In genomic region chr12:46153267-46153872, GRCh38 we compare ENCODE assay signal across 8 cellular contexts.
DNase-seq lines count a peak whose midpoint lies in the region; ATAC-seq and TF ChIP-seq lines count a peak whose summit lies in the region.

No MANE protein-coding gene starts in this region.

- TF ChIP-seq EP300 in SK-N-SH (IDR thresholded peaks at IDR 0.05; ENCODE audit: borderline replicate concordance in 1 of 2, low read depth in 1 of 2, low read length in 1 of 2) = no peak

- H3K4me3 ChIP-seq in BE2C (ENCODE audit: low read depth, low read length) = no peak overlapping the region
- peak overlapping the region in 1 of 2 experiments; percentile 41; a peak in 1 of 4 replicates for H3K4me3 ChIP-seq in SK-N-SH (ENCODE audit: low read depth in 2 of 2, low read length in 1 of 2)

- no peaks in the 10 kb centered on the region for H3K9me3 ChIP-seq in BE2C
- H3K9me3 ChIP-seq in SK-N-SH = peaks cover 6% of the 10 kb centered on the region; the same call in 1 of the 2 replicates

- H2AFZ ChIP-seq in SK-N-SH (ENCODE audit: low read depth) = peak overlapping the region; percentile 69; the same call in 1 of the 2 replicates

- no peaks in the 10 kb centered on the region for H3K79me2 ChIP-seq in SK-N-SH (ENCODE audit: insufficient read depth)

- H3K4me2 ChIP-seq in SK-N-SH = peak overlapping the region; percentile 66

- peak overlapping the region; percentile 42; the same call in 1 of the 2 replicates for H3K9ac ChIP-seq in SK-N-SH

- no peaks in the 10 kb centered on the region for H3K9me2 ChIP-seq in SK-N-SH

- peak overlapping the region; percentile 85 to 86; a peak in 3 of 4 replicates for H3K27ac ChIP-seq in SK-N-SH (ENCODE audit: low read depth in 2 of 2, low read length in 1 of 2)
- no peak overlapping the region for H3K27ac ChIP-seq in foreskin keratinocyte

- DNase-seq in BE2C (no peak), H4 (ENCODE audit: low spot score) (peak; percentile 42), SK-N-SH (peak; percentile 20), foreskin keratinocyte (no peak), superior temporal gyrus (ENCODE audit: extremely low spot score) (peak; percentile 77), retina (no peak)

- TF ChIP-seq CTCF in BE2C (IDR thresholded peaks at IDR 0.05; ENCODE audit: low read depth, low read length) (peak; percentile 74), SK-N-SH (IDR thresholded peaks at IDR 0.05) (peak; percentile 91), foreskin keratinocyte (conservative IDR thresholded peaks at IDR 0.05) (peak; percentile 76)

- TF ChIP-seq RAD21 in SK-N-SH (IDR thresholded peaks at IDR 0.05; ENCODE audit: low read length) = peak; percentile 79

- no peaks in the 10 kb centered on the region for H3K36me3 ChIP-seq in BE2C
- no peaks in the 10 kb centered on the region for H3K36me3 ChIP-seq in SK-N-SH (replicated peaks in 1 of 2; ENCODE audit: control insufficient read depth in 1 of 2, insufficient read depth in 2 of 2, low read length in 1 of 2)

- peaks cover 18% of the 10 kb centered on the region for H3K27me3 ChIP-seq in BE2C
- H3K27me3 ChIP-seq in SK-N-SH (ENCODE audit: insufficient read depth) = no peaks in the 10 kb centered on the region
- H3K27me3 ChIP-seq in foreskin keratinocyte = no peaks in the 10 kb centered on the region

- CTCF ChIA-PET in SK-N-SH (lab: Yijun Ruan, JAX) = interaction anchor here (1.0 to 2.3 kb wide), 13 partner anchors 8 to 524 kb away, joined by 3 to 13 read pairs (median 4); partner anchors contain the start of gene SLC38A1

- peaks cover 20% of the 10 kb centered on the region for H3F3A ChIP-seq in SK-N-SH (replicated peaks; ENCODE audit: insufficient read depth)

- no peaks in the 10 kb centered on the region for H4K20me1 ChIP-seq in SK-N-SH (ENCODE audit: insufficient read depth)

- ATAC-seq in foreskin keratinocyte = no peak
- ATAC-seq in GM21786 (IDR thresholded peaks at IDR 0.05; ENCODE audit: unreplicated experiment) = no peak
- ATAC-seq in GM21576 (IDR thresholded peaks at IDR 0.05; ENCODE audit: unreplicated experiment) = no peak

- no peaks in the 10 kb centered on the region; the same call in 1 of the 2 replicates for H3K4me1 ChIP-seq in BE2C
- peaks cover 9 to 27% of the 10 kb centered on the region in 2 experiments; a peak in 2 of 4 replicates for H3K4me1 ChIP-seq in SK-N-SH (ENCODE audit: control insufficient read depth in 1 of 2, insufficient read depth in 2 of 2, low read depth in 1 of 2, low read length in 1 of 2)
- H3K4me1 ChIP-seq in foreskin keratinocyte = peaks cover 15% of the 10 kb centered on the region

- POLR2A ChIA-PET in SK-N-SH (lab: Yijun Ruan, JAX) = no interaction called here

- 11% methylated on average over 2 of the region's 2 CpGs for WGBS in SK-N-SH (ENCODE audit: low lambda C conversion rate)

TF ChIP-seq in SK-N-SH, 30 proteins besides CTCF, POLR2A, EP300 and RAD21:
- TF ChIP-seq ZBTB33 (IDR thresholded peaks at IDR 0.05; ENCODE audit: borderline replicate concordance, low read depth) = no peak
- TF ChIP-seq RCOR1 (IDR thresholded peaks at IDR 0.05; ENCODE audit: low read length) = no peak
- TF ChIP-seq SMC3 (IDR thresholded peaks at IDR 0.05; ENCODE audit: low read depth, low read length) = peak; percentile 48
- TF ChIP-seq NFIC (IDR thresholded peaks at IDR 0.05; ENCODE audit: borderline replicate concordance) = no peak
- no peak for TF ChIP-seq POLR2AphosphoS5 (IDR thresholded peaks at IDR 0.05; ENCODE audit: low read depth, low read length)
- no peak for TF ChIP-seq USF1 (IDR thresholded peaks at IDR 0.05; ENCODE audit: borderline replicate concordance, low read depth)
- no peak for TF ChIP-seq ELF1 (IDR thresholded peaks at IDR 0.05)

Comparison
In these comparisons a context has a peak if more than half of its experiments do, and no peak if none do; other contexts are left out.
1. DNase-seq: peak in H4 (single experiment), SK-N-SH (single experiment) and superior temporal gyrus (single experiment); none in BE2C (single experiment), foreskin keratinocyte (0 of 2) and retina (single experiment).
2. Peak in every context shown above with its lines, with median percentiles within 50 percentile points of each other: CTCF ChIP-seq.